ENCODE assay signal across 25 cellular contexts in genomic region chr14:23122086-23122485, GRCh38. TPM values are rescaled to one million over a fixed set of nuclear protein-coding genes. Genes with fewer than 3 reads are reported as not detected.
DNase-seq lines count a peak whose midpoint lies in the region; FAIRE-seq and TF ChIP-seq lines count a peak whose summit lies in the region.
"Had no signal": no experiment of that assay in that cellular context is flagged by ENCODE, and none has a peak within 500 bp of the region (broad histone marks: within the 10 kb centered on the region; RNA-seq: fewer than 3 reads in every experiment).

No MANE protein-coding gene starts in this region.

- H3K4me3 ChIP-seq in mesodermal cell (ENCODE audit: extremely low read depth, insufficient read depth, low read length, poor library complexity, severe bottlenecking) = no peak overlapping the region
- H3K4me3 ChIP-seq in spleen = no peak overlapping the region
- H3K4me3 ChIP-seq: dorsolateral prefrontal cortex, heart right ventricle, SJSA1 had no signal

- TF ChIP-seq POLR2A in GM12891 (IDR thresholded peaks at IDR 0.05; ENCODE audit: low read depth, low read length) (no peak), spleen (IDR thresholded peaks at IDR 0.05) (no peak)

- no peaks in the 10 kb centered on the region for H3K9me3 ChIP-seq in mesodermal cell (ENCODE audit: control insufficient read depth, low read length)
- no peaks in the 10 kb centered on the region for H3K9me3 ChIP-seq in spleen
- H3K9me3 ChIP-seq: heart right ventricle, SJSA1 had no signal

- 92 to 98% methylated on average over 5 to 6 of the region's 6 CpGs for WGBS in mesodermal cell (ENCODE audit: insufficient coverage in 2 of 2), 2 experiments
- 82 to 92% (median 90%) methylated on average over 6 of the region's 6 CpGs for WGBS in spleen, 5 donors

- intact Hi-C loops in spleen (cut with DNase I; ENCODE audit: low total_unique reads) = loop anchor here (10.0 kb wide), 1 partner anchor 173 kb away; no protein-coding TSS in a partner anchor

- no peak for TF ChIP-seq CTCF in VCaP (conservative IDR thresholded peaks at IDR 0.05)
- TF ChIP-seq CTCF in spleen (IDR thresholded peaks at IDR 0.05 in 8 of 11, conservative IDR thresholded peaks at IDR 0.05 in 3 of 11) = no peak

- H3K36me3 ChIP-seq in mesodermal cell (ENCODE audit: control insufficient read depth, insufficient read depth, low read length) = no peaks in the 10 kb centered on the region
- H3K36me3 ChIP-seq in spleen = peaks cover 0 to 8% (median 2%) of the 10 kb centered on the region in 6 donors
- H3K36me3 ChIP-seq: SJSA1 had no signal

- H3K27ac ChIP-seq in VCaP (peak overlapping the region; percentile 45; the same call in 1 of the 2 replicates), mesodermal cell (ENCODE audit: low read depth, low read length, severe bottlenecking) (peak overlapping the region; percentile 89), spleen (peak overlapping the region; percentile 70 to 89 (median 78))
- H3K27ac ChIP-seq: HL-60, SJSA1 had no signal

- H3K27me3 ChIP-seq in spleen (replicated peaks in 1 of 7) = no peaks in the 10 kb centered on the region
- H3K27me3 ChIP-seq: dorsolateral prefrontal cortex, SJSA1 had no signal

- DNase-seq in GM12891 (ENCODE audit: insufficient read length, low spot score) (no peak), spleen (peak; percentile 40), SIG-M5 (lab: John Stamatoyannopoulos, UW) (no peak), dermis blood vessel endothelial cell (no peak), activated gamma-delta T cell treated with Interleukin-2 at 50 U/mL for 16 hours (no peak)
- DNase-seq: activated CD4-positive, alpha-beta T cell treated with anti-CD3 and anti-CD28 coated beads for 4 hours; dorsolateral prefrontal cortex; HCEC 1CT; NCI-H1092; NCI-H187 treated with DMSO at 0.1 percent for 48 hours; NCI-H526; stimulated activated CD4-positive, alpha-beta T cell treated with anti-CD3 and anti-CD28 coated beads, Interleukin-1b, Interleukin-23, amount 100 ng/mL, for 48 hours had no signal

- H3K4me1 ChIP-seq in mesodermal cell (ENCODE audit: control insufficient read depth, insufficient read depth, low read length, poor library complexity, severe bottlenecking) (peaks cover 22% of the 10 kb centered on the region), spleen (peaks cover 16 to 62% (median 44%) of the 10 kb centered on the region in 6 donors)

- peak; percentile 20 for FAIRE-seq in GM12891 (lab: Jason Lieb, UNC)
- FAIRE-seq: RCC 7860 had no signal

TF ChIP-seq in GM12891, 5 proteins besides CTCF, POLR2A, EP300 and RAD21:
- TF ChIP-seq POLR2AphosphoS5 (IDR thresholded peaks at IDR 0.05; ENCODE audit: low read depth, low read length) (no peak), TAF1 (IDR thresholded peaks at IDR 0.05; ENCODE audit: low read depth, low read length) (no peak), POU2F2 (IDR thresholded peaks at IDR 0.05; ENCODE audit: low read depth, low read length) (no peak), PAX5 (IDR thresholded peaks at IDR 0.05; ENCODE audit: insufficient read depth, low read length, severe bottlenecking) (no peak), SPI1 (IDR thresholded peaks at IDR 0.05; ENCODE audit: low read depth, low read length) (no peak)

RNA-seq across cellular contexts. Expression of gene CEBPE, which starts 3.0 kb away (rescaled TPM):
- 0.05 TPM for polyA plus RNA-seq in GM12891 (2012; ENCODE audit: low read depth, missing spikeins)
- not detected for polyA plus RNA-seq in mesodermal cell (2013, experiment 1 of 2)
- not detected for polyA plus RNA-seq in mesodermal cell (2013, experiment 2 of 2)
- total RNA-seq in spleen = 1 to 10 TPM in 4 of 7 donors, under 1 TPM in 3; 0.64 to 9.6 (median 1.6) TPM
- 1 to 10 TPM; 1.2 to 3.5 (median 1.3) TPM for polyA plus RNA-seq in spleen
- not detected in 2 replicates for total RNA-seq in dermis blood vessel endothelial cell
- total RNA-seq: mesenteric fat pad, progenitor cell of endocrine pancreas, SJSA1, urinary bladder had no signal
- polyA plus RNA-seq: AG04450 had no signal

RNA-seq across cellular contexts. Expression of gene CIROP, which starts 17.3 kb away (rescaled TPM):
- not detected for polyA plus RNA-seq in GM12891 (2012; ENCODE audit: low read depth, missing spikeins)
- polyA plus RNA-seq in mesodermal cell (2013, experiment 1 of 2) = not detected
- not detected for polyA plus RNA-seq in mesodermal cell (2013, experiment 2 of 2)
- total RNA-seq in spleen = not detected
- not detected for polyA plus RNA-seq in spleen
- not detected in 2 replicates for total RNA-seq in dermis blood vessel endothelial cell
- total RNA-seq: activated naive CD4-positive, alpha-beta T cell treated with anti-CD3 and anti-CD28 coated beads, Interleukin-2, amount 50 U/mL, for 72 hours; heart right ventricle; mesenteric fat pad; naive thymus-derived CD4-positive, alpha-beta T cell; progenitor cell of endocrine pancreas; SJSA1; subcutaneous adipose tissue; urinary bladder had no signal
- polyA plus RNA-seq: heart right ventricle; naive thymus-derived CD4-positive, alpha-beta T cell; urinary bladder had no signal

RNA-seq across cellular contexts. Expression of gene C14orf119, which starts 26.8 kb away (rescaled TPM):
- polyA plus RNA-seq in GM12891 (2012; ENCODE audit: low read depth, missing spikeins) = 31.5 TPM
- polyA plus RNA-seq in mesodermal cell (2013, experiment 1 of 2) = 94.0 TPM
- 93.3 TPM for polyA plus RNA-seq in mesodermal cell (2013, experiment 2 of 2)
- total RNA-seq in spleen = 10 to 100 TPM; 34.3 to 43.2 (median 37.8) TPM
- polyA plus RNA-seq in spleen = 10 to 100 TPM; 28.0 to 47.0 (median 40.2) TPM
- total RNA-seq in dermis blood vessel endothelial cell = 43.0 and 52.2 TPM in 2 replicates

RNA-seq across cellular contexts. Expression of gene ACIN1, which starts 27.1 kb away (rescaled TPM):
- polyA plus RNA-seq in GM12891 (2012; ENCODE audit: low read depth, missing spikeins) = 77.2 TPM
- polyA plus RNA-seq in mesodermal cell (2013, experiment 1 of 2) = 167 TPM
- polyA plus RNA-seq in mesodermal cell (2013, experiment 2 of 2) = 150 TPM
- total RNA-seq in spleen (100 to 1,000 TPM; 148 to 228 (median 211) TPM), dermis blood vessel endothelial cell (65.2 and 76.2 TPM in 2 replicates)
- polyA plus RNA-seq in spleen = 100 to 1,000 TPM in 2 of 3 donors, 10 to 100 TPM in 1; 59.2 to 126 (median 119) TPM
